ENCODE assay signal across 1 cellular context in genomic region chr21:27086630-27087029, GRCh38.
A peak's percentile ranks its signal among the peaks of the same experiment; 100 is the strongest.
TF ChIP-seq lines count a peak whose summit lies in the region.

No MANE protein-coding gene starts in this region.

TF ChIP-seq in HepG2, 621 proteins besides CTCF, POLR2A, EP300 and RAD21 (continued from another document):
- no peak for TF ChIP-seq ZBTB26 (CRISPR knock-in tag; IDR thresholded peaks at IDR 0.05; ENCODE audit: borderline replicate concordance)
- TF ChIP-seq ZFP36 (IDR thresholded peaks at IDR 0.05; ENCODE audit: borderline replicate concordance, low read depth, low read length, partially characterized antibody): no peak
- no peak for TF ChIP-seq ZNF660 (CRISPR knock-in tag; IDR thresholded peaks at IDR 0.05; ENCODE audit: borderline replicate concordance, low read depth)
- TF ChIP-seq CHD2 (IDR thresholded peaks at IDR 0.05; ENCODE audit: low read depth, low read length): no peak
- peak; percentile 89 for TF ChIP-seq ZBTB40 (IDR thresholded peaks at IDR 0.05)
- no peak for TF ChIP-seq ZBTB40 (CRISPR knock-in tag; IDR thresholded peaks at IDR 0.05)
